Comparison of ENCODE assay signal across 9 cellular contexts in the genomic region with DNA sequence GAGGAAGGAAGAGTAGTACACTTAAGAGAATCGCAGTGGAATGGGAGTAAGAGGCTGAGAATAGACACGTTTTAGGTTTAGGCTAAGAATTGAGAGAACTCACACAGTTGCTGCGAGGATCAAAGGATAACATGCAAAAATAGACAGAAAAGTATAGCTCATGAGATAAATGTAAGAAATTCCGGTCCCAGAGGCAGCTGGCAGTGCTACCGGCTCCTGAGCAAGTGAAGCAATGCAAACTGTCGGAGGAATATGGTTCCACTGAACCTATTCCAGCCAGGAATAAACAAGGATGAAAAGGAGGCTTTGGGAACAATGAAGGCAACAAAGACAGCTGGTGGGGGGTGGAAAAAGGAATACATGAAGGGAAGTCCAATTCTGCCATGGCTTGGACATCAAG.
"Had no signal": no experiment of that assay in that cellular context is flagged by ENCODE, and none has a peak within 500 bp of the region (broad histone marks: within the 10 kb centered on the region; RNA-seq: fewer than 3 reads in every experiment).

No MANE protein-coding gene starts in this region.

- DNase-seq: IMR-90, KBM-7, KG1 had no signal

- H3K27ac Mint-ChIP-seq: IgD-negative memory B cell had no signal

- FAIRE-seq: HepG2, HTR-8/SVneo, K562 had no signal

- H3K27me3 Mint-ChIP-seq: IgD-negative memory B cell had no signal

- H3K4me2 ChIP-seq: KMS-11 had no signal

- H3K9ac ChIP-seq: KMS-11 had no signal

- H3K27ac ChIP-seq: HL-60, KMS-11 had no signal

- ATAC-seq: HepG2, K562 had no signal

- H3K4me3 Mint-ChIP-seq: IgD-negative memory B cell had no signal

- H3K4me3 ChIP-seq: K562 had no signal
